8 cellular contexts compared by ENCODE assay signal in the genomic region with DNA sequence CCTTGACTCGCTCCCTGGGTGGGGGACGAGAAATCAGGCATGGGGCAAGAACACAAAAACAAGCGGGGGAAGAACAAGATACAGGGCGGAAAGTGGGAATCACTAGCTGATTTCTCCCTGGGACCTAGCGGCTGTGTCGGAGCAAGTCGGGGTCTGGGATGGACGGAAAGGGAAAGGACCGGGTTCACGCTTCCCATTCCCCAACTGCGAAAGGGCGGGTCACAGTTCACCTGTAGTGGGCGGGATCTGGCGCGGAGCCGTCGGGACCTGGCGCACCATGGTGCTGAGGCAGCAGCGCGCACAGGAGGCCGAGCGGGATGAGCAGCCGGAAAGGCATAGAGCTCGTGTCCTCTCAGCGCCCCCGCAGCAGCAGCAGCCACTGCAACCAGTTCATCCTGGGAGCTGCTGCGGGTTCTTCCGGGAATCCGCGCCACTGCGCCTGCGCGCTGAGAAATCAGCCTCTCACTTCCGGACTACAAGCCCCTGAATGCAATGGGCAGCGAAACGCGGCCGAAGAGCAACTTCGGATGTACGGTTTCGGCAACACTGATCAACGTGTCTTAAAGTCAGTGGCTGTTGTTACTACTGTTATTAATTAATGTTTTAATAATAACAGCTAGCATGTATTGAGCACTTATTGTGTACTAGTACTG. TPM values are rescaled to one million over a fixed set of nuclear protein-coding genes. Genes with fewer than 3 reads are reported as not detected.
A peak's percentile ranks its signal among the peaks of the same experiment; 100 is the strongest.
DNase-seq lines count a peak whose midpoint lies in the region; ATAC-seq, FAIRE-seq and TF ChIP-seq lines count a peak whose summit lies in the region.

Gene EDEM2 (minus strand): TSS at position 415 of the 653 bp plus-strand sequence. CDS start 78 bp downstream, at position 337.

- DNase-seq in AG09319 (ENCODE audit: extremely low read depth, low read depth), result peak; percentile 89
- DNase-seq in NCI-H510A treated with DMSO at 0.1 percent for 48 hours (lab: John Stamatoyannopoulos, UW), result peak; percentile 90
- peak; percentile 88 for DNase-seq in activated CD4-positive, alpha-beta T cell treated with anti-CD3 and anti-CD28 coated beads for 1 hour
- peak; percentile 94 for DNase-seq in cerebellum (ENCODE audit: low spot score)
- peak; percentile 98 for DNase-seq in kidney
- DNase-seq in stimulated activated CD4-positive, alpha-beta T cell treated with anti-CD3 and anti-CD28 coated beads, Interleukin-15, amount 100 ng/mL, for 1 hour (ENCODE audit: low read depth in 1 of 2, low spot score in 1 of 2), result peak; percentile 87 to 89

- peak within 1 kb of the TSS; percentile 82 to 93 for H3K27ac ChIP-seq in kidney (ENCODE audit: low read depth in 2 of 2, low read length in 2 of 2)

- peak within 1 kb of the TSS; percentile 96 to 99 for H3K4me3 ChIP-seq in kidney (ENCODE audit: low read length in 2 of 2)

- peaks cover 9 to 13% of the 10 kb centered on the region in 2 donors for H3K4me1 ChIP-seq in kidney (ENCODE audit: control insufficient read depth in 1 of 2, insufficient read depth in 1 of 2, low read depth in 1 of 2, low read length in 2 of 2)

- ATAC-seq in HG03439 (IDR thresholded peaks at IDR 0.05; ENCODE audit: unreplicated experiment), result peak; percentile 87

- TF ChIP-seq CTCF in AG09319 (IDR thresholded peaks at IDR 0.05; ENCODE audit: low read depth, low read length), result no peak; the same call in 1 of the 2 replicates
- no peak for TF ChIP-seq CTCF in kidney (IDR thresholded peaks at IDR 0.05; ENCODE audit: borderline replicate concordance, extremely low read depth, insufficient read depth)

- H3K9ac ChIP-seq in kidney (ENCODE audit: low read length in 2 of 2), result peak within 1 kb of the TSS; percentile 92 to 93

- peaks cover 0 to 18% of the 10 kb centered on the region in 2 donors for H3K36me3 ChIP-seq in kidney (ENCODE audit: control insufficient read depth in 1 of 2, insufficient read depth in 2 of 2, low read length in 2 of 2)

- intact Hi-C loops in kidney (cut with DNase I), result no loop called here

- peak; percentile 90 for TF ChIP-seq POLR2A in GM19099 (IDR thresholded peaks at IDR 0.05; ENCODE audit: extremely low read depth, insufficient read length, low read depth)

- no peak for FAIRE-seq in kidney (lab: Jason Lieb, UNC)

- H3K9me3 ChIP-seq in kidney (ENCODE audit: control insufficient read depth in 1 of 2, low read length in 2 of 2), result no peaks in the 10 kb centered on the region

RNA-seq across cellular contexts. Expression of gene EDEM2, which starts in this region (rescaled TPM):
- total RNA-seq in cerebellum (8.4 TPM), kidney (30.0 TPM)
- 27.1 TPM for polyA plus RNA-seq in kidney (ENCODE audit: insufficient read depth, low read depth, low replicate concordance)

Comparison
In these comparisons a context has a peak if more than half of its experiments do, and no peak if none do; other contexts are left out.
1. Peak in every context shown above with its lines: DNase-seq, ATAC-seq, H3K4me3 ChIP-seq and H3K27ac ChIP-seq.